In genomic region chr9:122848256-122848943, GRCh38 we compare ENCODE assay signal across 16 cellular contexts. TPM values are rescaled to one million over a fixed set of nuclear protein-coding genes. Genes with fewer than 3 reads are reported as not detected.
DNase-seq lines count a peak whose midpoint lies in the region; ATAC-seq and TF ChIP-seq lines count a peak whose summit lies in the region.
"Had no signal": no experiment of that assay in that cellular context is flagged by ENCODE, and none has a peak within 500 bp of the region (broad histone marks: within the 10 kb centered on the region; RNA-seq: fewer than 3 reads in every experiment).

No MANE protein-coding gene starts in this region.

- TF ChIP-seq EP300 in stomach (IDR thresholded peaks at IDR 0.05) = no peak

- CTCF ChIA-PET in CD8-positive, alpha-beta memory T cell (lab: Charles Lee) = no interaction called here
- CTCF ChIA-PET in naive thymus-derived CD4-positive, alpha-beta T cell (lab: Charles Lee) = interaction anchor here (1.1 kb wide), 1 partner anchor 26 kb away, joined by 3 read pairs; no protein-coding TSS in a partner anchor

- H3K36me3 Mint-ChIP-seq in activated T-cell treated with anti-CD3 and anti-CD28 coated beads, Interleukin-2, amount 50 U/mL, for 4 hours (ENCODE audit: insufficient read depth) = peaks cover 20% of the 10 kb centered on the region
- peaks cover 7 to 51% (median 7%) of the 10 kb centered on the region in 3 donors for H3K36me3 Mint-ChIP-seq in CD8-positive, alpha-beta memory T cell
- H3K36me3 Mint-ChIP-seq in activated T-helper 2 cell treated with anti-CD3 and anti-CD28 coated beads, Interferon-gamma antibody, Interleukin-2, Interleukin-4, amounts not matched to agents 10 μg/mL and 5 μg/mL and 100 μg/mL, durations not matched to agents 14 hours and 24 hours and 36 hours (ENCODE audit: low read depth) = peaks cover 55% of the 10 kb centered on the region
- peaks cover 6 to 45% (median 17%) of the 10 kb centered on the region in 5 donors for H3K36me3 Mint-ChIP-seq in naive thymus-derived CD4-positive, alpha-beta T cell

- peak; percentile 46 to 63 for ATAC-seq in activated T-cell treated with anti-CD3 and anti-CD28 coated beads, Interleukin-2, amount 50 U/mL, for 4 hours
- no peak for ATAC-seq in naive thymus-derived CD4-positive, alpha-beta T cell

- TF ChIP-seq CTCF in stomach (IDR thresholded peaks at IDR 0.05) = no peak

- no peak for TF ChIP-seq POLR2A in stomach (IDR thresholded peaks at IDR 0.05)

- H3K4me3 Mint-ChIP-seq in activated T-cell treated with anti-CD3 and anti-CD28 coated beads, Interleukin-2, amount 50 U/mL, for 4 hours = no peak overlapping the region
- no peak overlapping the region for H3K4me3 Mint-ChIP-seq in CD8-positive, alpha-beta memory T cell
- H3K4me3 Mint-ChIP-seq in activated T-helper 2 cell treated with anti-CD3 and anti-CD28 coated beads, Interferon-gamma antibody, Interleukin-2, Interleukin-4, amounts not matched to agents 10 μg/mL and 5 μg/mL and 100 μg/mL, durations not matched to agents 14 hours and 24 hours and 36 hours (ENCODE audit: low read depth) = no peak overlapping the region
- no peak overlapping the region for H3K4me3 Mint-ChIP-seq in naive thymus-derived CD4-positive, alpha-beta T cell
- H3K4me3 Mint-ChIP-seq: CD4-positive, CD25-positive, alpha-beta regulatory T cell had no signal

- 83 to 89% (median 85%) methylated on average over 2 of the region's 2 CpGs for WGBS in stomach, 5 donors

- no peak overlapping the region for H3K27ac ChIP-seq in CD8-positive, alpha-beta memory T cell (ENCODE audit: low read depth, low read length)
- peak overlapping the region; percentile 16 for H3K27ac ChIP-seq in naive thymus-derived CD4-positive, alpha-beta T cell (ENCODE audit: low read depth, low read length)
- H3K27ac ChIP-seq in stomach = no peak overlapping the region

- no peaks in the 10 kb centered on the region for H3K9me3 Mint-ChIP-seq in activated T-cell treated with anti-CD3 and anti-CD28 coated beads, Interleukin-2, amount 50 U/mL, for 4 hours
- no peaks in the 10 kb centered on the region for H3K9me3 Mint-ChIP-seq in CD8-positive, alpha-beta memory T cell
- no peaks in the 10 kb centered on the region for H3K9me3 Mint-ChIP-seq in activated T-helper 2 cell treated with anti-CD3 and anti-CD28 coated beads, Interferon-gamma antibody, Interleukin-2, Interleukin-4, amounts not matched to agents 10 μg/mL and 5 μg/mL and 100 μg/mL, durations not matched to agents 14 hours and 24 hours and 36 hours
- peaks cover 0 to 2% (median 0%) of the 10 kb centered on the region in 11 donors for H3K9me3 Mint-ChIP-seq in naive thymus-derived CD4-positive, alpha-beta T cell
- H3K9me3 Mint-ChIP-seq: CD4-positive, CD25-positive, alpha-beta regulatory T cell had no signal

- no peaks in the 10 kb centered on the region for H3K9me3 ChIP-seq in CD8-positive, alpha-beta memory T cell (ENCODE audit: low read length)
- no peaks in the 10 kb centered on the region for H3K9me3 ChIP-seq in naive thymus-derived CD4-positive, alpha-beta T cell (ENCODE audit: control insufficient read depth in 2 of 3, low read length in 3 of 3)
- no peaks in the 10 kb centered on the region for H3K9me3 ChIP-seq in stomach

- H3K27ac Mint-ChIP-seq in CD8-positive, alpha-beta memory T cell = peak overlapping the region in 5 of 8 donors; percentile 5 to 66 (median 24)
- peak overlapping the region; percentile 42 for H3K27ac Mint-ChIP-seq in activated T-helper 2 cell treated with anti-CD3 and anti-CD28 coated beads, Interferon-gamma antibody, Interleukin-2, Interleukin-4, amounts not matched to agents 10 μg/mL and 5 μg/mL and 100 μg/mL, durations not matched to agents 14 hours and 24 hours and 36 hours
- peak overlapping the region in 8 of 9 donors; percentile 51 to 91 (median 86) for H3K27ac Mint-ChIP-seq in naive thymus-derived CD4-positive, alpha-beta T cell

- no peak for DNase-seq in activated T-cell treated with anti-CD3 and anti-CD28 coated beads, Interleukin-2, amount 50 U/mL, for 4 hours
- DNase-seq in activated T-cell treated with anti-CD3 and anti-CD28 coated beads, Interleukin-2, amount 50 U/mL, for 1 hour = no peak
- DNase-seq in CD8-positive, alpha-beta memory T cell = no peak
- DNase-seq in activated T-helper 2 cell treated with anti-CD3 and anti-CD28 coated beads, Interferon-gamma antibody, Interleukin-2, Interleukin-4, amounts not matched to agents 10 μg/mL and 5 μg/mL and 100 μg/mL, durations not matched to agents 14 hours and 24 hours and 36 hours (ENCODE audit: low spot score) = no peak
- DNase-seq in naive thymus-derived CD4-positive, alpha-beta T cell = no peak
- DNase-seq in stomach (no peak), DMS153 treated with DMSO at 0.1 percent for 48 hours (lab: John Stamatoyannopoulos, UW; ENCODE audit: unreplicated experiment) (no peak)
- DNase-seq: AML-193; CD4-positive, CD25-positive, alpha-beta regulatory T cell; Karpas-422; MM.1S; NCI-H187 treated with DMSO at 0.1 percent for 48 hours; NCI-H446 treated with DMSO at 0.1 percent for 48 hours; NCI-H748 treated with DMSO at 0.1 percent for 48 hours had no signal

- H3K4me3 ChIP-seq in CD8-positive, alpha-beta memory T cell (ENCODE audit: low read length) = no peak overlapping the region
- no peak overlapping the region for H3K4me3 ChIP-seq in naive thymus-derived CD4-positive, alpha-beta T cell (ENCODE audit: low read length)
- no peak overlapping the region for H3K4me3 ChIP-seq in stomach

- H3K36me3 ChIP-seq in CD8-positive, alpha-beta memory T cell (ENCODE audit: insufficient read depth, low read length) = peaks cover 11% of the 10 kb centered on the region
- H3K36me3 ChIP-seq in naive thymus-derived CD4-positive, alpha-beta T cell (ENCODE audit: control insufficient read depth in 2 of 3, insufficient read depth in 3 of 3, low read length in 3 of 3) = peaks cover 0 to 19% (median 15%) of the 10 kb centered on the region in 3 experiments
- peaks cover 28 to 82% (median 80%) of the 10 kb centered on the region in 4 donors for H3K36me3 ChIP-seq in stomach

- peaks cover 24% of the 10 kb centered on the region for H3K4me1 ChIP-seq in CD8-positive, alpha-beta memory T cell (ENCODE audit: insufficient read depth, low read length)
- peaks cover 0 to 17% of the 10 kb centered on the region in 2 donors for H3K4me1 ChIP-seq in naive thymus-derived CD4-positive, alpha-beta T cell (ENCODE audit: control insufficient read depth in 2 of 2, insufficient read depth in 2 of 2, low read length in 2 of 2)
- peaks cover 0 to 11% (median 3%) of the 10 kb centered on the region in 4 donors for H3K4me1 ChIP-seq in stomach

- intact Hi-C loops in activated T-helper 2 cell treated with anti-CD3 and anti-CD28 coated beads, Interferon-gamma antibody, Interleukin-2, Interleukin-4, amounts not matched to agents 10 μg/mL and 5 μg/mL and 100 μg/mL, durations not matched to agents 14 hours and 24 hours and 36 hours (cut with micrococcal nuclease) = loop anchor here (5.0 kb wide), 1 partner anchor 144 kb away; no protein-coding TSS in a partner anchor
- intact Hi-C loops in naive thymus-derived CD4-positive, alpha-beta T cell (cut with micrococcal nuclease) = no loop called here
- intact Hi-C loops in stomach (cut with DNase I; ENCODE audit: low total_unique reads) = no loop called here

- no peaks in the 10 kb centered on the region for H3K27me3 Mint-ChIP-seq in activated T-cell treated with anti-CD3 and anti-CD28 coated beads, Interleukin-2, amount 50 U/mL, for 4 hours (ENCODE audit: low read depth)
- no peaks in the 10 kb centered on the region for H3K27me3 Mint-ChIP-seq in CD8-positive, alpha-beta memory T cell
- no peaks in the 10 kb centered on the region for H3K27me3 Mint-ChIP-seq in activated T-helper 2 cell treated with anti-CD3 and anti-CD28 coated beads, Interferon-gamma antibody, Interleukin-2, Interleukin-4, amounts not matched to agents 10 μg/mL and 5 μg/mL and 100 μg/mL, durations not matched to agents 14 hours and 24 hours and 36 hours (ENCODE audit: low read depth)
- no peaks in the 10 kb centered on the region for H3K27me3 Mint-ChIP-seq in naive thymus-derived CD4-positive, alpha-beta T cell
- H3K27me3 Mint-ChIP-seq: CD4-positive, CD25-positive, alpha-beta regulatory T cell had no signal

- no peaks in the 10 kb centered on the region for H3K27me3 ChIP-seq in CD8-positive, alpha-beta memory T cell (ENCODE audit: insufficient read depth, low read length, poor library complexity, severe bottlenecking)
- H3K27me3 ChIP-seq in naive thymus-derived CD4-positive, alpha-beta T cell (ENCODE audit: control insufficient read depth in 2 of 2, insufficient read depth in 2 of 2, low read length in 2 of 2) = no peaks in the 10 kb centered on the region
- no peaks in the 10 kb centered on the region for H3K27me3 ChIP-seq in stomach

- POLR2A ChIA-PET in CD8-positive, alpha-beta memory T cell (lab: Charles Lee) = interaction anchor here (1.2 kb wide), 1 partner anchor 11 kb away, joined by 9 read pairs; no protein-coding TSS in a partner anchor
- POLR2A ChIA-PET in naive thymus-derived CD4-positive, alpha-beta T cell (lab: Charles Lee) = interaction anchor here (0.9 to 1.7 kb wide), 2 partner anchors 13 to 20 kb away, joined by 4 to 6 read pairs; partner anchors contain the start of gene PDCL

- H3K4me1 Mint-ChIP-seq in activated T-cell treated with anti-CD3 and anti-CD28 coated beads, Interleukin-2, amount 50 U/mL, for 4 hours (ENCODE audit: low read depth) = peaks cover 29% of the 10 kb centered on the region
- H3K4me1 Mint-ChIP-seq in CD8-positive, alpha-beta memory T cell = peaks cover 15 to 28% (median 26%) of the 10 kb centered on the region in 3 donors
- H3K4me1 Mint-ChIP-seq in activated T-helper 2 cell treated with anti-CD3 and anti-CD28 coated beads, Interferon-gamma antibody, Interleukin-2, Interleukin-4, amounts not matched to agents 10 μg/mL and 5 μg/mL and 100 μg/mL, durations not matched to agents 14 hours and 24 hours and 36 hours (ENCODE audit: low read depth) = peaks cover 26% of the 10 kb centered on the region
- peaks cover 17 to 60% (median 41%) of the 10 kb centered on the region in 7 donors for H3K4me1 Mint-ChIP-seq in naive thymus-derived CD4-positive, alpha-beta T cell

RNA-seq across cellular contexts. Expression of gene PDCL, which starts 20.0 kb away (rescaled TPM):
- total RNA-seq in activated T-cell treated with anti-CD3 and anti-CD28 coated beads, Interleukin-2, amount 50 U/mL, for 4 hours = 10 to 100 TPM; 12.6 to 17.7 (median 13.3) TPM
- 10 to 100 TPM; 18.2 to 18.7 TPM for total RNA-seq in CD8-positive, alpha-beta memory T cell
- 9.8 TPM for polyA plus RNA-seq in CD8-positive, alpha-beta memory T cell
- total RNA-seq in activated T-helper 2 cell treated with anti-CD3 and anti-CD28 coated beads, Interferon-gamma antibody, Interleukin-2, Interleukin-4, amounts not matched to agents 10 μg/mL and 5 μg/mL and 100 μg/mL, durations not matched to agents 14 hours and 24 hours and 36 hours = 20.4 and 22.6 TPM in 2 replicates
- 10 to 100 TPM; 13.6 to 25.8 (median 18.1) TPM for total RNA-seq in naive thymus-derived CD4-positive, alpha-beta T cell
- polyA plus RNA-seq in naive thymus-derived CD4-positive, alpha-beta T cell = 10 to 100 TPM in 1 of 2 donors, 1 to 10 TPM in 1; 8.8 to 10.5 TPM
- total RNA-seq in stomach = 10 to 100 TPM in 3 of 5 donors, 1 to 10 TPM in 2; 5.8 to 35.4 (median 11.6) TPM
- polyA plus RNA-seq in stomach = 10 to 100 TPM in 1 of 3 donors, 1 to 10 TPM in 2; 5.5 to 11.8 (median 10.0) TPM

RNA-seq across cellular contexts. Expression of gene OR1K1, which starts 48.5 kb away (rescaled TPM):
- total RNA-seq in activated T-cell treated with anti-CD3 and anti-CD28 coated beads, Interleukin-2, amount 50 U/mL, for 4 hours = not detected
- not detected for total RNA-seq in CD8-positive, alpha-beta memory T cell
- polyA plus RNA-seq in CD8-positive, alpha-beta memory T cell = not detected
- total RNA-seq in activated T-helper 2 cell treated with anti-CD3 and anti-CD28 coated beads, Interferon-gamma antibody, Interleukin-2, Interleukin-4, amounts not matched to agents 10 μg/mL and 5 μg/mL and 100 μg/mL, durations not matched to agents 14 hours and 24 hours and 36 hours = not detected in 2 replicates
- not detected for total RNA-seq in naive thymus-derived CD4-positive, alpha-beta T cell
- not detected for polyA plus RNA-seq in naive thymus-derived CD4-positive, alpha-beta T cell
- total RNA-seq in stomach = not detected
- polyA plus RNA-seq in stomach = not detected
- total RNA-seq: CD4-positive, CD25-positive, alpha-beta regulatory T cell; Daoy; H4 had no signal

RNA-seq across cellular contexts. Expression of gene RC3H2, which starts 56.8 kb away (rescaled TPM):
- total RNA-seq in activated T-cell treated with anti-CD3 and anti-CD28 coated beads, Interleukin-2, amount 50 U/mL, for 4 hours = 10 to 100 TPM; 27.3 to 31.1 (median 28.4) TPM
- 10 to 100 TPM; 32.1 to 34.4 TPM for total RNA-seq in CD8-positive, alpha-beta memory T cell
- 34.0 TPM for polyA plus RNA-seq in CD8-positive, alpha-beta memory T cell
- total RNA-seq in activated T-helper 2 cell treated with anti-CD3 and anti-CD28 coated beads, Interferon-gamma antibody, Interleukin-2, Interleukin-4, amounts not matched to agents 10 μg/mL and 5 μg/mL and 100 μg/mL, durations not matched to agents 14 hours and 24 hours and 36 hours = 37.0 and 38.3 TPM in 2 replicates
- 10 to 100 TPM; 52.3 to 66.4 (median 57.0) TPM for total RNA-seq in naive thymus-derived CD4-positive, alpha-beta T cell
- 10 to 100 TPM; 18.7 to 25.3 TPM for polyA plus RNA-seq in naive thymus-derived CD4-positive, alpha-beta T cell
- total RNA-seq in stomach = 10 to 100 TPM; 18.8 to 66.3 (median 28.1) TPM
- polyA plus RNA-seq in stomach = 10 to 100 TPM in 1 of 3 donors, 1 to 10 TPM in 2; 5.8 to 13.4 (median 9.2) TPM

RNA-seq across cellular contexts. Expression of gene OR5C1, which starts 59.7 kb away (rescaled TPM):
- total RNA-seq in activated T-cell treated with anti-CD3 and anti-CD28 coated beads, Interleukin-2, amount 50 U/mL, for 4 hours = not detected
- total RNA-seq in CD8-positive, alpha-beta memory T cell = not detected
- not detected for polyA plus RNA-seq in CD8-positive, alpha-beta memory T cell
- not detected in 2 replicates for total RNA-seq in activated T-helper 2 cell treated with anti-CD3 and anti-CD28 coated beads, Interferon-gamma antibody, Interleukin-2, Interleukin-4, amounts not matched to agents 10 μg/mL and 5 μg/mL and 100 μg/mL, durations not matched to agents 14 hours and 24 hours and 36 hours
- not detected for total RNA-seq in naive thymus-derived CD4-positive, alpha-beta T cell
- polyA plus RNA-seq in naive thymus-derived CD4-positive, alpha-beta T cell = not detected
- total RNA-seq in stomach = not detected
- not detected for polyA plus RNA-seq in stomach
- total RNA-seq: CD4-positive, CD25-positive, alpha-beta regulatory T cell; Daoy; H4 had no signal
- polyA plus RNA-seq: CD4-positive, CD25-positive, alpha-beta regulatory T cell had no signal

Comparison
In these comparisons a context has a peak if more than half of its experiments do, and no peak if none do; other contexts are left out.
1. H3K27ac Mint-ChIP-seq: peak in every context shown above with its lines; median percentile 86 in naive thymus-derived CD4-positive, alpha-beta T cell; 42 in activated T-helper 2 cell treated with anti-CD3 and anti-CD28 coated beads, Interferon-gamma antibody, Interleukin-2, Interleukin-4, amounts not matched to agents 10 μg/mL and 5 μg/mL and 100 μg/mL, durations not matched to agents 14 hours and 24 hours and 36 hours; 24 in CD8-positive, alpha-beta memory T cell.